Comparison of ENCODE assay signal across 21 cellular contexts in the genomic region with DNA sequence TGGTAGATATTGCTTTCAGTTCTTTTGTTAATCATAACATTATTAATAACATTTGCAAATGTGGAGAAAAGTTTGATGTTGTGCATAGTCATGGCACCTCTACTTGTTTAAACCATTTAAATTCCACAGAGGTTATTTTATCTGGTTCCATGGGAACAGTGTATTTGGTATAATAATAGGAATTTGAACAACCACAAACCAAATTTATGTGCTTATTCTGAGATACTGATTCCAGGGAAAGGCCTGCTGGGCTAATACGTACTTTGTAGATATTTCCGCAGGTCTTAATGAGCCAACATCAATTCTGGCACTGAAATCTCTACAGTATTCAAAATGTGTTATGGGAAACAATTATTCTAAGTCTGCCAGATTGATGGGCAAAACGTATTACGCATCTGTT.
DNase-seq lines count a peak whose midpoint lies in the region; FAIRE-seq and TF ChIP-seq lines count a peak whose summit lies in the region.
"Had no signal": no experiment of that assay in that cellular context is flagged by ENCODE, and none has a peak within 500 bp of the region (broad histone marks: within the 10 kb centered on the region; RNA-seq: fewer than 3 reads in every experiment).

No MANE protein-coding gene starts in this region.

- no peaks in the 10 kb centered on the region for H3F3A ChIP-seq in GM23248 (ENCODE audit: insufficient read depth)

- peak overlapping the region; percentile 25 for H3K4me2 ChIP-seq in GM23248 (ENCODE audit: unreplicated experiment)
- no peak overlapping the region for H3K4me2 ChIP-seq in hepatocyte
- H3K4me2 ChIP-seq: GM23338 had no signal

- H2AFZ ChIP-seq in GM23248 (peak overlapping the region; percentile 71), hepatocyte (no peak overlapping the region)

- in situ Hi-C loops in GM23248 (cut with MboI) = no loop called here

- H3K4me1 ChIP-seq in GM23248 (ENCODE audit: insufficient read depth) (peaks cover 16% of the 10 kb centered on the region), hepatocyte (ENCODE audit: insufficient read depth) (no peaks in the 10 kb centered on the region)

- H3K36me3 ChIP-seq in GM23248 (ENCODE audit: low read depth) = no peaks in the 10 kb centered on the region
- no peaks in the 10 kb centered on the region for H3K36me3 ChIP-seq in hepatocyte (replicated peaks; ENCODE audit: insufficient read depth, low read depth)

- TF ChIP-seq CTCF in D721Med (IDR thresholded peaks at IDR 0.05; ENCODE audit: insufficient read depth, missing control alignments) (no peak), hepatocyte (IDR thresholded peaks at IDR 0.05; ENCODE audit: poor library complexity) (no peak)

- H3K27ac ChIP-seq in GM23248 = peak overlapping the region; percentile 73
- H3K27ac ChIP-seq in hepatocyte = no peak overlapping the region
- H3K27ac ChIP-seq: C4-2B, SK-N-MC had no signal

- FAIRE-seq in D721Med (lab: Jason Lieb, UNC) = no peak
- FAIRE-seq: A204.1, G401.6, GM19239 had no signal

- DNase-seq in AG08395 (ENCODE audit: low spot score) = peak; percentile 13
- peak; percentile 69 for DNase-seq in GM23248
- DNase-seq in astrocyte of the hippocampus (ENCODE audit: low read depth, low spot score) = peak; percentile 27
- peak; percentile 18 for DNase-seq in iris pigment epithelial cell (ENCODE audit: low read depth)
- no peak for DNase-seq in D721Med (ENCODE audit: insufficient read length, low spot score)
- DNase-seq in COLO668 (lab: John Stamatoyannopoulos, UW; ENCODE audit: unreplicated experiment) = no peak
- no peak for DNase-seq in hepatocyte (ENCODE audit: low spot score)
- DNase-seq in NCI-H226 = no peak
- DNase-seq: DND-41, Kasumi-1, NCI-H187, NCI-H2107, NCI-H510A treated with DMSO at 0.1 percent for 48 hours, NCI-H774, SHP77 had no signal

- no peaks in the 10 kb centered on the region for H3K27me3 ChIP-seq in GM23248 (replicated peaks; ENCODE audit: insufficient read depth)
- no peaks in the 10 kb centered on the region for H3K27me3 ChIP-seq in hepatocyte

- H3K9me2 ChIP-seq in GM23248 (ENCODE audit: insufficient read depth) (no peaks in the 10 kb centered on the region), hepatocyte (replicated peaks; ENCODE audit: insufficient read depth) (no peaks in the 10 kb centered on the region)

- H3K9me3 ChIP-seq in GM23248 (ENCODE audit: low read depth) = no peaks in the 10 kb centered on the region
- no peaks in the 10 kb centered on the region for H3K9me3 ChIP-seq in hepatocyte (ENCODE audit: low read depth)

- H4K20me1 ChIP-seq in GM23248 (ENCODE audit: insufficient read depth) = no peaks in the 10 kb centered on the region
- no peaks in the 10 kb centered on the region for H4K20me1 ChIP-seq in hepatocyte (ENCODE audit: insufficient read depth, poor library complexity, severe bottlenecking)

- peak overlapping the region; percentile 9; the same call in 1 of the 2 replicates for H3K9ac ChIP-seq in GM23248

- no peak overlapping the region for H3K4me3 ChIP-seq in GM23248
- no peak overlapping the region for H3K4me3 ChIP-seq in hepatocyte
- H3K4me3 ChIP-seq: GM23338, SK-N-MC had no signal

- WGBS in GM23248 (ENCODE audit: low coverage in 1 of 2, low lambda C conversion rate in 2 of 2, missing lambda C conversion rate in 2 of 2), 2 experiments = 35 to 46% methylated on average over 4 of the region's 4 CpGs
- 95% methylated on average over 4 of the region's 4 CpGs for WGBS in hepatocyte (ENCODE audit: low lambda C conversion rate, missing lambda C conversion rate)

- H3K79me2 ChIP-seq in GM23248 (ENCODE audit: insufficient read depth) (no peaks in the 10 kb centered on the region), hepatocyte (no peaks in the 10 kb centered on the region)

Comparison
In these comparisons a context has a peak if more than half of its experiments do, and no peak if none do; other contexts are left out.
1. DNase-seq: peak in AG08395 (single experiment), GM23248 (single experiment), astrocyte of the hippocampus (single experiment) and iris pigment epithelial cell (single experiment); none in D721Med (single experiment), COLO668 (single experiment), hepatocyte (single experiment) and NCI-H226 (single experiment).